ENCODE assay signal across 20 cellular contexts in genomic region chrX:70128071-70128470, GRCh38. TPM values are rescaled to one million over a fixed set of nuclear protein-coding genes. Genes with fewer than 3 reads are reported as not detected.
DNase-seq lines count a peak whose midpoint lies in the region; TF ChIP-seq lines count a peak whose summit lies in the region.
"Had no signal": no experiment of that assay in that cellular context is flagged by ENCODE, and none has a peak within 500 bp of the region (broad histone marks: within the 10 kb centered on the region; RNA-seq: fewer than 3 reads in every experiment).

No MANE protein-coding gene starts in this region.

- DNase-seq in H7 (peak; percentile 44), Karpas-422 (no peak), glutamatergic neuron (peak; percentile 17), osteoblast (ENCODE audit: insufficient read length, low spot score, missing footprints) (peak; percentile 51), hepatic stellate cell (ENCODE audit: low spot score) (no peak), GM19240 (ENCODE audit: insufficient read length, low spot score) (no peak)
- no peak for DNase-seq in activated T-cell treated with anti-CD3 and anti-CD28 coated beads, Interleukin-2, amount 50 U/mL, for 1 hour
- DNase-seq: Caco-2; CD4-positive, alpha-beta T cell; IMR-90; NCI-H187; NCI-H446; NCI-H69; SJCRH30; T-cell had no signal

- H3K9me3 ChIP-seq in Karpas-422 (ENCODE audit: low read length) (no peaks in the 10 kb centered on the region), osteoblast (ENCODE audit: low read depth, low read length) (no peaks in the 10 kb centered on the region)
- H3K9me3 ChIP-seq: Caco-2, HAP-1, SJCRH30 had no signal

- TF ChIP-seq CTCF in glutamatergic neuron (IDR thresholded peaks at IDR 0.05; ENCODE audit: partially characterized antibody, unreplicated experiment), result no peak
- TF ChIP-seq CTCF in osteoblast (IDR thresholded peaks at IDR 0.05; ENCODE audit: extremely low read depth, low read depth, low read length), result no peak

- H3K4me1 ChIP-seq in Karpas-422 (ENCODE audit: low read length) (peaks cover 27% of the 10 kb centered on the region), osteoblast (ENCODE audit: insufficient read depth, low read length) (peaks cover 7% of the 10 kb centered on the region)
- H3K4me1 ChIP-seq: Caco-2, SJCRH30 had no signal

- no peak overlapping the region for H3K4me3 Mint-ChIP-seq in glutamatergic neuron (ENCODE audit: unreplicated experiment)
- H3K4me3 Mint-ChIP-seq: CD4-positive, alpha-beta T cell; T-cell had no signal

- no peak overlapping the region for H3K27ac ChIP-seq in Karpas-422 (ENCODE audit: low read length)
- no peak overlapping the region for H3K27ac ChIP-seq in osteoblast (ENCODE audit: low read depth, low read length)
- H3K27ac ChIP-seq: HL-60, KMS-11, SJCRH30 had no signal

- H3K27me3 ChIP-seq in H7 (ENCODE audit: control insufficient read depth, insufficient read depth, low read length) (no peaks in the 10 kb centered on the region), Karpas-422 (ENCODE audit: low read length) (no peaks in the 10 kb centered on the region), osteoblast (ENCODE audit: insufficient read depth, low read length) (no peaks in the 10 kb centered on the region)
- H3K27me3 ChIP-seq: SJCRH30 had no signal

- no peak overlapping the region for H3K9ac ChIP-seq in Karpas-422 (ENCODE audit: low read length)
- H3K9ac ChIP-seq: KMS-11 had no signal

- peaks cover 2% of the 10 kb centered on the region for H3K9me3 Mint-ChIP-seq in glutamatergic neuron (ENCODE audit: unreplicated experiment)
- H3K9me3 Mint-ChIP-seq: CD4-positive, alpha-beta T cell; T-cell had no signal

- H3K79me2 ChIP-seq in Karpas-422 (ENCODE audit: low read length) (no peaks in the 10 kb centered on the region), osteoblast (ENCODE audit: insufficient read depth, low read length) (no peaks in the 10 kb centered on the region)

- no peak overlapping the region for H3K4me3 ChIP-seq in H7 (ENCODE audit: insufficient read depth, low read depth, low read length)
- no peak overlapping the region for H3K4me3 ChIP-seq in Karpas-422 (ENCODE audit: low read length)
- H3K4me3 ChIP-seq in osteoblast (ENCODE audit: insufficient read depth, low read length), result no peak overlapping the region
- H3K4me3 ChIP-seq: HAP-1, SJCRH30 had no signal

- no peaks in the 10 kb centered on the region for H3K9me2 ChIP-seq in Karpas-422 (replicated peaks; ENCODE audit: insufficient read depth, low read length)

- H3K4me1 Mint-ChIP-seq in glutamatergic neuron (ENCODE audit: low read depth, unreplicated experiment), result peaks cover 2% of the 10 kb centered on the region

- no peak overlapping the region for H3K27ac Mint-ChIP-seq in glutamatergic neuron (ENCODE audit: unreplicated experiment)
- H3K27ac Mint-ChIP-seq: CD4-positive, alpha-beta T cell; T-cell had no signal

- H4K20me1 ChIP-seq in Karpas-422 (ENCODE audit: insufficient read depth, low read depth, low read length) (no peaks in the 10 kb centered on the region), osteoblast (ENCODE audit: insufficient read depth, low read length) (no peaks in the 10 kb centered on the region)

- H3K36me3 ChIP-seq in H7 (replicated peaks; ENCODE audit: control insufficient read depth, insufficient read depth, low read length), result no peaks in the 10 kb centered on the region
- no peaks in the 10 kb centered on the region for H3K36me3 ChIP-seq in Karpas-422 (ENCODE audit: insufficient read depth, low read length)
- H3K36me3 ChIP-seq in osteoblast (ENCODE audit: insufficient read depth, low read length), result no peaks in the 10 kb centered on the region
- H3K36me3 ChIP-seq: HAP-1, SJCRH30 had no signal

- no peaks in the 10 kb centered on the region for H3K36me3 Mint-ChIP-seq in glutamatergic neuron (ENCODE audit: unreplicated experiment)
- H3K36me3 Mint-ChIP-seq: T-cell had no signal

- H3K4me2 ChIP-seq in Karpas-422 (ENCODE audit: low read depth, low read length, poor library complexity, severe bottlenecking) (peak overlapping the region; percentile 44), osteoblast (ENCODE audit: insufficient read depth, low read length) (no peak overlapping the region)
- H3K4me2 ChIP-seq: KMS-11 had no signal

- no peaks in the 10 kb centered on the region for H3K27me3 Mint-ChIP-seq in glutamatergic neuron (ENCODE audit: unreplicated experiment)
- H3K27me3 Mint-ChIP-seq: CD4-positive, alpha-beta T cell had no signal

- H2AFZ ChIP-seq in Karpas-422 (ENCODE audit: low read length) (no peak overlapping the region), osteoblast (ENCODE audit: low read length) (no peak overlapping the region)

RNA-seq across cellular contexts. Expression of gene IGBP1, which starts 5.2 kb away (rescaled TPM):
- total RNA-seq in H7 (2014; rRNA removed; shearing (Covaris generic)), result 47.5 and 57.2 TPM in 2 replicates
- total RNA-seq in Karpas-422 (2014; rRNA removed; shearing (Covaris generic); ENCODE audit: low replicate concordance), result 89.5 and 92.5 TPM in 2 replicates
- total RNA-seq in glutamatergic neuron (ENCODE audit: unreplicated experiment), result 44.0 TPM
- total RNA-seq in osteoblast, result 85.0 and 88.1 TPM in 2 replicates

RNA-seq across cellular contexts. Expression of gene DGAT2L6, which starts 49.2 kb away (rescaled TPM):
- 0.07 TPM in 1 of 2 replicates, not detected in the other for total RNA-seq in H7 (2014; rRNA removed; shearing (Covaris generic))
- not detected in 2 replicates for total RNA-seq in Karpas-422 (2014; rRNA removed; shearing (Covaris generic); ENCODE audit: low replicate concordance)
- not detected for total RNA-seq in glutamatergic neuron (ENCODE audit: unreplicated experiment)
- not detected in 2 replicates for total RNA-seq in osteoblast
- total RNA-seq: Caco-2; CD4-positive, alpha-beta T cell; HT-29; IMR-90; M059J; SJCRH30; T-cell had no signal

Comparison
In these comparisons a context has a peak if more than half of its experiments do, and no peak if none do; other contexts are left out.
1. DNase-seq: peak in H7 (single experiment), glutamatergic neuron (single experiment) and osteoblast (single experiment); none in Karpas-422 (single experiment), hepatic stellate cell (single experiment), activated T-cell treated with anti-CD3 and anti-CD28 coated beads, Interleukin-2, amount 50 U/mL, for 1 hour (single experiment) and GM19240 (single experiment).